20 cellular contexts compared by ENCODE assay signal in the genomic region with DNA sequence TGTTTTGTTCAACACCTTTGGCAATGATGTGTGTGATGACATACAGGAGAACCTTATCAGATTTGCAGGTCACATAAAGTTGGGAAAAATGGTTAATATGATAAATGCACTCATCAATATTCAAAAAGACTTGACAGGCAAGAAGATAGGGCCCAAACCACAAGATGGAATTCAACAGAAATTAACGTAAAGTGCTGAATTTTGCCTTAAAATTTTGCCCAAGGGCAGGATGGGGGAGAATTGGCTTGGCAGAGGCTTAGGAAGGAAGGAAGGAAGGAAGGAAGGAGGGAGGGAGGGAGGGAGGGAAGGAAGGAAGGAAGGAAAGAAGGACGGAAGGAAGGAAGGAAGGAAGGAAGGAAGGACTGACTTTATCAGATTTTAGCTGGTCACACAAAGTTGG. TPM values are rescaled to one million over a fixed set of nuclear protein-coding genes. Genes with fewer than 3 reads are reported as not detected.
DNase-seq lines count a peak whose midpoint lies in the region; ATAC-seq and TF ChIP-seq lines count a peak whose summit lies in the region.
"Had no signal": no experiment of that assay in that cellular context is flagged by ENCODE, and none has a peak within 500 bp of the region (broad histone marks: within the 10 kb centered on the region; RNA-seq: fewer than 3 reads in every experiment).

No MANE protein-coding gene starts in this region.

- H3K27ac ChIP-seq in CD8-positive, alpha-beta T cell (ENCODE audit: low read depth, low read length) = no peak overlapping the region
- H3K27ac ChIP-seq: GM23248, HL-60, RWPE1 had no signal

- no peak for TF ChIP-seq CTCF in CD8-positive, alpha-beta T cell (IDR thresholded peaks at IDR 0.05)

- H3K4me1 ChIP-seq in CD8-positive, alpha-beta T cell (ENCODE audit: insufficient read depth, low read length) = peaks cover 49% of the 10 kb centered on the region

- POLR2A ChIA-PET in CD8-positive, alpha-beta T cell (lab: Charles Lee) = no interaction called here

- H3K4me3 Mint-ChIP-seq in activated T-cell treated with anti-CD3 and anti-CD28 coated beads, Interleukin-2, amount 50 U/mL, for 24 hours = no peak overlapping the region
- no peak overlapping the region for H3K4me3 Mint-ChIP-seq in CD8-positive, alpha-beta T cell
- H3K4me3 Mint-ChIP-seq in activated naive CD8-positive, alpha-beta T cell treated with anti-CD3 and anti-CD28 coated beads for 36 hours = no peak overlapping the region
- H3K4me3 Mint-ChIP-seq in natural killer cell treated with Interleukin-12 subunit alpha and Interleukin-12 subunit beta and Interleukin-15 and Interleukin-18, amount 100 ng/mL, for 72 hours = no peak overlapping the region

- H3K4me3 ChIP-seq in CD8-positive, alpha-beta T cell (ENCODE audit: low read depth, low read length) = no peak overlapping the region
- H3K4me3 ChIP-seq: GM23248, K562 had no signal

- peaks cover 64% of the 10 kb centered on the region for H3K36me3 Mint-ChIP-seq in activated T-cell treated with anti-CD3 and anti-CD28 coated beads, Interleukin-2, amount 50 U/mL, for 24 hours (ENCODE audit: low read depth)
- H3K36me3 Mint-ChIP-seq in CD8-positive, alpha-beta T cell = peaks cover 57% of the 10 kb centered on the region
- peaks cover 59% of the 10 kb centered on the region for H3K36me3 Mint-ChIP-seq in activated naive CD8-positive, alpha-beta T cell treated with anti-CD3 and anti-CD28 coated beads for 36 hours
- H3K36me3 Mint-ChIP-seq in natural killer cell treated with Interleukin-12 subunit alpha and Interleukin-12 subunit beta and Interleukin-15 and Interleukin-18, amount 100 ng/mL, for 72 hours = no peaks in the 10 kb centered on the region

- CTCF ChIA-PET in CD8-positive, alpha-beta T cell (lab: Charles Lee) = interaction anchor here (1.6 kb wide), 1 partner anchor 9 kb away, joined by 3 read pairs; no protein-coding TSS in a partner anchor

- H3K27me3 ChIP-seq in CD8-positive, alpha-beta T cell (ENCODE audit: insufficient read depth, low read length) = no peaks in the 10 kb centered on the region

- no peaks in the 10 kb centered on the region for H3K9me3 Mint-ChIP-seq in activated T-cell treated with anti-CD3 and anti-CD28 coated beads, Interleukin-2, amount 50 U/mL, for 24 hours
- H3K9me3 Mint-ChIP-seq in CD8-positive, alpha-beta T cell = no peaks in the 10 kb centered on the region
- H3K9me3 Mint-ChIP-seq in activated naive CD8-positive, alpha-beta T cell treated with anti-CD3 and anti-CD28 coated beads for 36 hours = peaks cover 5% of the 10 kb centered on the region
- H3K9me3 Mint-ChIP-seq in natural killer cell treated with Interleukin-12 subunit alpha and Interleukin-12 subunit beta and Interleukin-15 and Interleukin-18, amount 100 ng/mL, for 72 hours = no peaks in the 10 kb centered on the region

- peak overlapping the region; percentile 53 for H3K27ac Mint-ChIP-seq in activated T-cell treated with anti-CD3 and anti-CD28 coated beads, Interleukin-2, amount 50 U/mL, for 24 hours
- peak overlapping the region; percentile 67 for H3K27ac Mint-ChIP-seq in CD8-positive, alpha-beta T cell
- H3K27ac Mint-ChIP-seq in activated naive CD8-positive, alpha-beta T cell treated with anti-CD3 and anti-CD28 coated beads for 36 hours = peak overlapping the region; percentile 27
- peak overlapping the region; percentile 73 to 82 for H3K27ac Mint-ChIP-seq in natural killer cell treated with Interleukin-12 subunit alpha and Interleukin-12 subunit beta and Interleukin-15 and Interleukin-18, amount 100 ng/mL, for 72 hours

- intact Hi-C loops in CD8-positive, alpha-beta T cell (cut with DNase I, micrococcal nuclease) = no loop called here

- no peaks in the 10 kb centered on the region for H3K9me3 ChIP-seq in CD8-positive, alpha-beta T cell (ENCODE audit: low read length)

- no peak for DNase-seq in activated T-cell treated with anti-CD3 and anti-CD28 coated beads, Interleukin-2, amount 50 U/mL, for 24 hours
- DNase-seq in activated T-cell treated with anti-CD3 and anti-CD28 coated beads for 4 hours (no peak), NCI-H82 treated with DMSO at 0.1 percent for 48 hours (lab: John Stamatoyannopoulos, UW; ENCODE audit: unreplicated experiment) (no peak), hepatic stellate cell (ENCODE audit: low spot score) (no peak)
- no peak for DNase-seq in CD8-positive, alpha-beta T cell
- no peak for DNase-seq in activated naive CD8-positive, alpha-beta T cell treated with anti-CD3 and anti-CD28 coated beads for 36 hours
- no peak for DNase-seq in natural killer cell treated with Interleukin-12 subunit alpha and Interleukin-12 subunit beta and Interleukin-15 and Interleukin-18, amount 100 ng/mL, for 72 hours (ENCODE audit: low spot score)
- DNase-seq in activated CD4-positive, alpha-beta T cell treated with anti-CD3 and anti-CD28 coated beads, Interleukin-2, amount 50 U/mL, for 4 hours = no peak
- DNase-seq: 8988T, C1 segment of cervical spinal cord, DND-41, GDM1, GM23248, NCI-H146, NCI-H2107, NCI-H226, NCI-H526 treated with DMSO at 0.1 percent for 48 hours had no signal

- H3K27me3 Mint-ChIP-seq in activated T-cell treated with anti-CD3 and anti-CD28 coated beads, Interleukin-2, amount 50 U/mL, for 24 hours = no peaks in the 10 kb centered on the region
- no peaks in the 10 kb centered on the region for H3K27me3 Mint-ChIP-seq in CD8-positive, alpha-beta T cell (ENCODE audit: low read depth)
- no peaks in the 10 kb centered on the region for H3K27me3 Mint-ChIP-seq in activated naive CD8-positive, alpha-beta T cell treated with anti-CD3 and anti-CD28 coated beads for 36 hours
- H3K27me3 Mint-ChIP-seq in natural killer cell treated with Interleukin-12 subunit alpha and Interleukin-12 subunit beta and Interleukin-15 and Interleukin-18, amount 100 ng/mL, for 72 hours = no peaks in the 10 kb centered on the region

- H3K4me1 Mint-ChIP-seq in activated T-cell treated with anti-CD3 and anti-CD28 coated beads, Interleukin-2, amount 50 U/mL, for 24 hours (ENCODE audit: low read depth) = peaks cover 74% of the 10 kb centered on the region
- peaks cover 82% of the 10 kb centered on the region for H3K4me1 Mint-ChIP-seq in CD8-positive, alpha-beta T cell (ENCODE audit: low read depth)
- H3K4me1 Mint-ChIP-seq in activated naive CD8-positive, alpha-beta T cell treated with anti-CD3 and anti-CD28 coated beads for 36 hours = peaks cover 69% of the 10 kb centered on the region
- peaks cover 58 to 68% of the 10 kb centered on the region in 2 donors for H3K4me1 Mint-ChIP-seq in natural killer cell treated with Interleukin-12 subunit alpha and Interleukin-12 subunit beta and Interleukin-15 and Interleukin-18, amount 100 ng/mL, for 72 hours (ENCODE audit: low read depth in 2 of 2)

- no peak for ATAC-seq in CD8-positive, alpha-beta T cell
- ATAC-seq in natural killer cell treated with Interleukin-12 subunit alpha and Interleukin-12 subunit beta and Interleukin-15 and Interleukin-18, amount 100 ng/mL, for 72 hours = no peak
- ATAC-seq: K562 had no signal

- peaks cover 21% of the 10 kb centered on the region for H3K36me3 ChIP-seq in CD8-positive, alpha-beta T cell (ENCODE audit: insufficient read depth, low read length)

RNA-seq across cellular contexts. Expression of a gene that starts 35.3 kb away (rescaled TPM):
- 100 to 1,000 TPM; 114 to 117 TPM for total RNA-seq in CD8-positive, alpha-beta T cell
- total RNA-seq in activated naive CD8-positive, alpha-beta T cell treated with anti-CD3 and anti-CD28 coated beads for 36 hours = 100 to 1,000 TPM; 108 to 111 TPM
- 10 to 100 TPM; 79.3 to 80.8 TPM for total RNA-seq in natural killer cell treated with Interleukin-12 subunit alpha and Interleukin-12 subunit beta and Interleukin-15 and Interleukin-18, amount 100 ng/mL, for 72 hours
- total RNA-seq: GM23248 had no signal

Comparison
In these comparisons a context has a peak if more than half of its experiments do, and no peak if none do; other contexts are left out.
1. H3K27ac Mint-ChIP-seq: peak in every context shown above with its lines; median percentile 78 in natural killer cell treated with Interleukin-12 subunit alpha and Interleukin-12 subunit beta and Interleukin-15 and Interleukin-18, amount 100 ng/mL, for 72 hours; 67 in CD8-positive, alpha-beta T cell; 53 in activated T-cell treated with anti-CD3 and anti-CD28 coated beads, Interleukin-2, amount 50 U/mL, for 24 hours; 27 in activated naive CD8-positive, alpha-beta T cell treated with anti-CD3 and anti-CD28 coated beads for 36 hours.